In genomic region chr20:15475483-15475882, GRCh38 we compare ENCODE assay signal across 9 cellular contexts.
DNase-seq lines count a peak whose midpoint lies in the region; ATAC-seq, FAIRE-seq and TF ChIP-seq lines count a peak whose summit lies in the region.
"Had no signal": no experiment of that assay in that cellular context is flagged by ENCODE, and none has a peak within 500 bp of the region (broad histone marks: within the 10 kb centered on the region; RNA-seq: fewer than 3 reads in every experiment).

No MANE protein-coding gene starts in this region.

- H3K9me2 ChIP-seq in hepatocyte (replicated peaks; ENCODE audit: insufficient read depth), result no peaks in the 10 kb centered on the region

- H3K4me1 ChIP-seq in hepatocyte (ENCODE audit: insufficient read depth), result no peaks in the 10 kb centered on the region
- H3K4me1 ChIP-seq: SJSA1 had no signal

- no peak overlapping the region for H3K27ac ChIP-seq in hepatocyte
- no peak overlapping the region for H3K27ac ChIP-seq in WERI-Rb-1
- H3K27ac ChIP-seq: SJSA1 had no signal

- no peaks in the 10 kb centered on the region for H3K79me2 ChIP-seq in hepatocyte

- H3K36me3 ChIP-seq in bronchial epithelial cell (ENCODE audit: control insufficient read depth, insufficient read depth, low read length) (no peaks in the 10 kb centered on the region), hepatocyte (replicated peaks; ENCODE audit: insufficient read depth, low read depth) (no peaks in the 10 kb centered on the region), WERI-Rb-1 (no peaks in the 10 kb centered on the region)
- H3K36me3 ChIP-seq: SJSA1 had no signal

- FAIRE-seq in GM12892 (lab: Jason Lieb, UNC) (peak; percentile 57), bronchial epithelial cell (lab: Jason Lieb, UNC) (no peak)

- no peaks in the 10 kb centered on the region for H4K20me1 ChIP-seq in hepatocyte (ENCODE audit: insufficient read depth, poor library complexity, severe bottlenecking)

- H3K4me2 ChIP-seq in hepatocyte, result no peak overlapping the region

- DNase-seq in GM12892 (ENCODE audit: insufficient read length) (no peak), NCI-H128 (lab: John Stamatoyannopoulos, UW; ENCODE audit: unreplicated experiment) (peak; percentile 57), bronchial epithelial cell (ENCODE audit: low read depth) (peak; percentile 20), renal cortical epithelial cell (ENCODE audit: low read depth) (peak; percentile 29), hepatocyte (ENCODE audit: low spot score) (no peak), WERI-Rb-1 (no peak)

- no peak for TF ChIP-seq CTCF in bronchial epithelial cell (IDR thresholded peaks at IDR 0.05; ENCODE audit: insufficient read depth, low read length, severe bottlenecking)
- no peak for TF ChIP-seq CTCF in hepatocyte (IDR thresholded peaks at IDR 0.05; ENCODE audit: poor library complexity)
- no peak for TF ChIP-seq CTCF in WERI-Rb-1 (IDR thresholded peaks at IDR 0.05; ENCODE audit: low read depth, low read length)

- H3K27me3 ChIP-seq in bronchial epithelial cell (ENCODE audit: control insufficient read depth, insufficient read depth, low read length) (no peaks in the 10 kb centered on the region), hepatocyte (no peaks in the 10 kb centered on the region), WERI-Rb-1 (ENCODE audit: insufficient read depth, low read depth, severe bottlenecking) (no peaks in the 10 kb centered on the region)
- H3K27me3 ChIP-seq: SJSA1 had no signal

- H2AFZ ChIP-seq in hepatocyte, result no peak overlapping the region

- H3K4me3 ChIP-seq in bronchial epithelial cell (ENCODE audit: low read depth, low read length) (no peak overlapping the region), hepatocyte (no peak overlapping the region), WERI-Rb-1 (ENCODE audit: low read depth, low read length) (no peak overlapping the region)
- H3K4me3 ChIP-seq: SJSA1 had no signal

- ATAC-seq in HG03175 (IDR thresholded peaks at IDR 0.05; ENCODE audit: unreplicated experiment) (no peak), HG03378 (IDR thresholded peaks at IDR 0.05; ENCODE audit: unreplicated experiment) (no peak)

- no peaks in the 10 kb centered on the region for H3K9me3 ChIP-seq in hepatocyte (ENCODE audit: low read depth)
- no peaks in the 10 kb centered on the region for H3K9me3 ChIP-seq in WERI-Rb-1 (ENCODE audit: severe bottlenecking)

- TF ChIP-seq POLR2A in GM12892 (IDR thresholded peaks at IDR 0.05; ENCODE audit: low read depth, low read length), result no peak

- 45% methylated on average over 5 of the region's 5 CpGs for WGBS in hepatocyte (ENCODE audit: low lambda C conversion rate, missing lambda C conversion rate)

Comparison
In these comparisons a context has a peak if more than half of its experiments do, and no peak if none do; other contexts are left out.
1. DNase-seq: peak in NCI-H128 (single experiment), bronchial epithelial cell (single experiment) and renal cortical epithelial cell (single experiment); none in GM12892 (single experiment), hepatocyte (single experiment) and WERI-Rb-1 (single experiment).